ENCODE assay signal across 8 cellular contexts in the genomic region with DNA sequence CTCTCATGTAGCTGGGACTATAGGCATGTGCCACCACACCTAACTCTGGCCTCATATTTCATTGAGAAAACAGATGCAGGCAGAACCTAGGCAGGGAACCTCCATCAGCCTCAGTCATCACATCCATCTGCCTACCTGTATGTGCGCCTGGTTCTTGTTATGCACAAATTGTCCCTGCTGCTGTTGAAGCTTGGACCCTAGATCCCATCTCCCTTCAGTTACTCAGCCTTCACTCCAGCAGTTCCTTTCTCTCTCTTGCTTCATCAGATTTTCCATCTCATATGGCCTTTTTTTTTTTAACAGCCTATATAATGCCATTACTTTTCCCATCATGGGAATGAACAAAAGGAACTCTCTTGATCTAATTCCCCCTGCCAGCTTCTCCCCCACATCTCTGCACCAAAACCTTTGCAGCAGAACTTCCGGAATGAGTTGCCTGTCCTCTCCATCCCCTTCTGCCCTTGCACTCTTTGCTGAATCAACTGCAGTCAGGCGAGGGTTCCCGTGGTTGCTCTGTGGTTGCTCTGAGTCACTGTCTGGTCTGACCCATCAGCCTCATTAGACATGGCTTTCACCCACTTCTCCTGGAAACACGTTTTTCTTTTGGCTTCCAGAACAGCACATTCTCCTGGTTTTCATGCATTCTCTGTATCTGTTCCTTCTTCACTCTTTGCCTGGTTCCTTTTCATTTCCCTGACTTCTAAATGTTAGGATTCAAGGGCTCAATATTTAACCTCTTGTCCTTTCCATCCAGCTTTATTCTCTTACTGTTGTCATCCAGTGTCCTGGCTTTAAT.
DNase-seq lines count a peak whose midpoint lies in the region; ATAC-seq lines count a peak whose summit lies in the region.

No MANE protein-coding gene starts in this region.

- DNase-seq in activated gamma-delta T cell treated with Interleukin-2 at 50 U/mL for 16 hours, result peak; percentile 54
- DNase-seq in activated gamma-delta T cell (lab: John Stamatoyannopoulos, UW), result no peak
- DNase-seq in SIG-M5 treated with dmso at 0.1 percent for 504 hours (lab: John Stamatoyannopoulos, UW; ENCODE audit: unreplicated experiment), result peak; percentile 83
- peak; percentile 76 for DNase-seq in activated naive CD8-positive, alpha-beta T cell treated with anti-CD3 and anti-CD28 coated beads, Interleukin-2, amount 50 U/mL, for 24 hours
- peak; percentile 92 for DNase-seq in hepatic stellate cell (ENCODE audit: low spot score)
- DNase-seq in stimulated activated CD4-positive, alpha-beta T cell treated with anti-CD3 and anti-CD28 coated beads, Interleukin-2, amount 100 ng/mL, for 24 hours, result peak; percentile 66 to 72
- no peak for DNase-seq in NCI-H524 treated with DMSO at 0.1 percent for 48 hours (lab: John Stamatoyannopoulos, UW)

- peaks cover 3% of the 10 kb centered on the region for H3K36me3 Mint-ChIP-seq in activated naive CD8-positive, alpha-beta T cell treated with anti-CD3 and anti-CD28 coated beads, Interleukin-2, amount 50 U/mL, for 24 hours (ENCODE audit: low read depth)

- H3K9me3 Mint-ChIP-seq in activated naive CD8-positive, alpha-beta T cell treated with anti-CD3 and anti-CD28 coated beads, Interleukin-2, amount 50 U/mL, for 24 hours, result no peaks in the 10 kb centered on the region

- peak; percentile 100 for ATAC-seq in activated naive CD8-positive, alpha-beta T cell treated with anti-CD3 and anti-CD28 coated beads, Interleukin-2, amount 50 U/mL, for 24 hours
- no peak for ATAC-seq in GM18873 (IDR thresholded peaks at IDR 0.05; ENCODE audit: low FRiP score, unreplicated experiment)

- H3K27ac Mint-ChIP-seq in activated naive CD8-positive, alpha-beta T cell treated with anti-CD3 and anti-CD28 coated beads, Interleukin-2, amount 50 U/mL, for 24 hours, result peak overlapping the region; percentile 39

- peak overlapping the region; percentile 13 for H3K4me3 Mint-ChIP-seq in activated naive CD8-positive, alpha-beta T cell treated with anti-CD3 and anti-CD28 coated beads, Interleukin-2, amount 50 U/mL, for 24 hours

- no peaks in the 10 kb centered on the region for H3K27me3 Mint-ChIP-seq in activated naive CD8-positive, alpha-beta T cell treated with anti-CD3 and anti-CD28 coated beads, Interleukin-2, amount 50 U/mL, for 24 hours

- H3K4me1 Mint-ChIP-seq in activated naive CD8-positive, alpha-beta T cell treated with anti-CD3 and anti-CD28 coated beads, Interleukin-2, amount 50 U/mL, for 24 hours, result peaks cover 19% of the 10 kb centered on the region

Comparison
In these comparisons a context has a peak if more than half of its experiments do, and no peak if none do; other contexts are left out.
1. DNase-seq: peak in activated gamma-delta T cell treated with Interleukin-2 at 50 U/mL for 16 hours (single experiment), SIG-M5 treated with dmso at 0.1 percent for 504 hours (single experiment), activated naive CD8-positive, alpha-beta T cell treated with anti-CD3 and anti-CD28 coated beads, Interleukin-2, amount 50 U/mL, for 24 hours (single experiment), hepatic stellate cell (single experiment) and stimulated activated CD4-positive, alpha-beta T cell treated with anti-CD3 and anti-CD28 coated beads, Interleukin-2, amount 100 ng/mL, for 24 hours (2 of 2); none in activated gamma-delta T cell (single experiment) and NCI-H524 treated with DMSO at 0.1 percent for 48 hours (single experiment).